ENCODE assay signal across 19 cellular contexts in the genomic region with DNA sequence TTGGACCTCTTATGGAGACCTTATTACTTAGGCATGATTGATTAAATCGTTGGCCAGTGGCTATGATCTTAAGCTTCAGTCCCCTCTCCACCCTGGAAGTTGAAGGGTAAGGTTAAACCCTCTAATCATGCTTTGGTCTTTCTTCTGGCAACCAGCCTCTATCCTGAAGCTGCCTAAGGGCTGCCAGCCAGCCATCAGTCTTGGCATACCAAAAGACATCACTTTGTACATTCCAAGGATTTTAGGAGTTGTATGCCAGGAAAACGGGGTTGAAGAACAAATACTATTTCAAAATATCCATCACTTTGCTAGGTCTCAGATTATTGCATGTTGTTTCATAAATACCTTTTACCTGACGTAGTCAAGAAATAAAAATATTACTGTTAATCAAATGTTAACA. TPM values are rescaled to one million over a fixed set of nuclear protein-coding genes. Genes with fewer than 3 reads are reported as not detected.
DNase-seq lines count a peak whose midpoint lies in the region; ATAC-seq, FAIRE-seq and TF ChIP-seq lines count a peak whose summit lies in the region.
"Had no signal": no experiment of that assay in that cellular context is flagged by ENCODE, and none has a peak within 500 bp of the region (broad histone marks: within the 10 kb centered on the region; RNA-seq: fewer than 3 reads in every experiment).

No MANE protein-coding gene starts in this region.

- DNase-seq in AG08395 (ENCODE audit: low spot score) (peak; percentile 6), GM12892 (ENCODE audit: insufficient read length) (no peak), fibroblast of gingiva (ENCODE audit: low read depth) (peak; percentile 35), superior temporal gyrus (ENCODE audit: extremely low spot score) (no peak), hypothalamus (lab: John Stamatoyannopoulos, UW) (no peak)
- DNase-seq in stimulated activated CD4-positive, alpha-beta T cell treated with anti-CD3 and anti-CD28 coated beads, Interleukin-1b, Interleukin-23, amount 100 ng/mL, for 48 hours: no peak
- DNase-seq: C1 segment of cervical spinal cord, DND-41, KBM-7, NCI-H1048, NCI-H1436 treated with DMSO at 0.1 percent for 48 hours, NCI-H2029 treated with DMSO at 0.1 percent for 48 hours, NCI-H2171 treated with DMSO at 0.1 percent for 48 hours, NCI-H748 treated with DMSO at 0.1 percent for 48 hours, OCI-M1, SIG-M5 had no signal

- ATAC-seq in SK-N-SH treated with all-trans-retinoic acid at 6 μM for 48 hours: peak; percentile 41; the same call in 2 of the 3 replicates
- no peak for ATAC-seq in GM19324 (IDR thresholded peaks at IDR 0.05; ENCODE audit: low FRiP score, unreplicated experiment)
- ATAC-seq: HCT116 had no signal

- no peak for TF ChIP-seq POLR2A in GM12892 (IDR thresholded peaks at IDR 0.05; ENCODE audit: low read depth, low read length)

- peak; percentile 14 for FAIRE-seq in GM12892 (lab: Jason Lieb, UNC)

TF ChIP-seq in SK-N-SH treated with all-trans-retinoic acid at 6 μM for 48 hours, 23 proteins besides CTCF, POLR2A, EP300 and RAD21:
- TF ChIP-seq ISL1 (CRISPR knock-in tag; IDR thresholded peaks at IDR 0.05) (peak; percentile 41; the same call in 1 of the 2 replicates), ZNF565 (CRISPR knock-in tag; conservative IDR thresholded peaks at IDR 0.05; ENCODE audit: low read depth) (no peak)

RNA-seq across cellular contexts. Expression of gene UBE2E2, which starts 28.9 kb away (rescaled TPM):
- 34.3 TPM for polyA plus RNA-seq in GM12892 (2012; ENCODE audit: missing spikeins)

Comparison
In these comparisons a context has a peak if more than half of its experiments do, and no peak if none do; other contexts are left out.
1. DNase-seq: peak in AG08395 (single experiment) and fibroblast of gingiva (single experiment); none in GM12892 (single experiment), stimulated activated CD4-positive, alpha-beta T cell treated with anti-CD3 and anti-CD28 coated beads, Interleukin-1b, Interleukin-23, amount 100 ng/mL, for 48 hours (single experiment), superior temporal gyrus (single experiment) and hypothalamus (0 of 51).